8 cellular contexts compared by ENCODE assay signal in the genomic region with DNA sequence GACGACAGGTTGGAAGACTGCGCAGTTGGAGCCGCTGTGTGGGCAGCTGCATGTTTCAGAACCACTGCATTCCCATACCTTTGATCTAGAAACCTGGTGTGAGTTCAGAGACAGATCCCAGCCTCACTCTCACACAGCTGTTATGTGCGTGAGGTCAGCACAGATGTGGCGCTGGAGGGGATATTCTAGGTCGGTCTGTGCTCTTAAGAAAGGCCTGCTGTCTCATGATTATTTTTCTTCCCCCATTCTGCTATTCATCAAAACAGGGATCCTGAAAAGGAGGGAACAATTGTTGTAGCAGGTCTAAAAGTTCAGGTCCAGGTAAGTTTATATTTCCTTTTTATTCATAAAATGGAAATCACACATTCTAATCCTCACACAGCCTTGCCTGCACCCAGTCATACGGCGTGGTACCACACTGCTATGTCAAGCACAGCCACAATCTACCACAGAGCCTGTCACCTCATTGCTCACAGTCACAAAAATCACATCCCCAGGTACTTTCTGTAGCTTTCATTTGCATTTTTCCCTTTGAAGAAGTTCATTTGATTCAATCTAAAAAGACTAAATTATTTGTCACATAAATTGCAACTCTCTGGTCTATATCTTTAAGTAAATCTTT. TPM values are rescaled to one million over a fixed set of nuclear protein-coding genes. Genes with fewer than 3 reads are reported as not detected.
DNase-seq lines count a peak whose midpoint lies in the region; ATAC-seq and TF ChIP-seq lines count a peak whose summit lies in the region.

No MANE protein-coding gene starts in this region.

- H3K27me3 ChIP-seq in cardiac muscle cell (no peaks in the 10 kb centered on the region), iPS-20b (ENCODE audit: insufficient read depth, low read length) (no peaks in the 10 kb centered on the region), stomach (no peaks in the 10 kb centered on the region)

- peak overlapping the region; percentile 96 for H3K27ac Mint-ChIP-seq in activated T-helper 2 cell treated with anti-CD3 and anti-CD28 coated beads, Interferon-gamma antibody, Interleukin-2, Interleukin-4, amounts not matched to agents 10 μg/mL and 5 μg/mL and 100 μg/mL, durations not matched to agents 14 hours and 24 hours and 36 hours

- H3K27ac ChIP-seq in cardiac muscle cell (peak overlapping the region; percentile 72), iPS-20b (ENCODE audit: low read length) (no peak overlapping the region), stomach (peak overlapping the region; percentile 78 to 91 (median 85))

- no peaks in the 10 kb centered on the region for H3K27me3 Mint-ChIP-seq in activated T-helper 2 cell treated with anti-CD3 and anti-CD28 coated beads, Interferon-gamma antibody, Interleukin-2, Interleukin-4, amounts not matched to agents 10 μg/mL and 5 μg/mL and 100 μg/mL, durations not matched to agents 14 hours and 24 hours and 36 hours (ENCODE audit: low read depth)

- 61 to 78% (median 73%) methylated on average over 8 of the region's 8 CpGs for whole genome bisulfite sequencing in stomach, 5 donors

- H3K4me1 ChIP-seq in cardiac muscle cell (ENCODE audit: low read depth) = peaks cover 4% of the 10 kb centered on the region
- no peaks in the 10 kb centered on the region for H3K4me1 ChIP-seq in iPS-20b (ENCODE audit: insufficient read depth, low read length)
- H3K4me1 ChIP-seq in stomach = peaks cover 0 to 24% (median 20%) of the 10 kb centered on the region in 4 donors

- ATAC-seq in Right ventricle myocardium superior (ENCODE audit: poor library complexity) = no peak
- no peak for ATAC-seq in HG02938 (IDR thresholded peaks at IDR 0.05; ENCODE audit: unreplicated experiment)
- ATAC-seq in HG03095 (IDR thresholded peaks at IDR 0.05; ENCODE audit: unreplicated experiment) = no peak

- no peak for TF ChIP-seq CTCF in cardiac muscle cell (IDR thresholded peaks at IDR 0.05; ENCODE audit: low read depth, low read length)
- TF ChIP-seq CTCF in stomach (IDR thresholded peaks at IDR 0.05) = no peak

- intact Hi-C loops in Right ventricle myocardium superior (cut with DNase I) = no loop called here
- intact Hi-C loops in activated T-helper 2 cell treated with anti-CD3 and anti-CD28 coated beads, Interferon-gamma antibody, Interleukin-2, Interleukin-4, amounts not matched to agents 10 μg/mL and 5 μg/mL and 100 μg/mL, durations not matched to agents 14 hours and 24 hours and 36 hours (cut with micrococcal nuclease) = loop anchor here (1.0 to 5.0 kb wide), 2 partner anchors 60 to 93 kb away; a partner anchor contains a TSS
- intact Hi-C loops in stomach (cut with DNase I; ENCODE audit: low total_unique reads) = no loop called here

- peak overlapping the region; percentile 87; the same call in 1 of the 2 replicates for H3K9ac ChIP-seq in iPS-20b (ENCODE audit: low read depth, low read length)

- peak in 1 of 2 donors; percentile 24 for DNase-seq in cardiac muscle cell (ENCODE audit: low read depth in 1 of 2, low spot score in 1 of 2)
- no peak for DNase-seq in Right ventricle myocardium superior
- DNase-seq in activated T-helper 2 cell treated with anti-CD3 and anti-CD28 coated beads, Interferon-gamma antibody, Interleukin-2, Interleukin-4, amounts not matched to agents 10 μg/mL and 5 μg/mL and 100 μg/mL, durations not matched to agents 14 hours and 24 hours and 36 hours (ENCODE audit: low spot score) = no peak
- DNase-seq in stomach = no peak
- no peak for DNase-seq in G401 (ENCODE audit: low spot score)

- H3K9me3 ChIP-seq in cardiac muscle cell (ENCODE audit: low read depth) (no peaks in the 10 kb centered on the region), iPS-20b (ENCODE audit: insufficient read depth, low read depth, low read length) (peaks cover 18% of the 10 kb centered on the region), stomach (peaks cover 0 to 8% (median 4%) of the 10 kb centered on the region in 4 donors)

- H3K9me3 Mint-ChIP-seq in activated T-helper 2 cell treated with anti-CD3 and anti-CD28 coated beads, Interferon-gamma antibody, Interleukin-2, Interleukin-4, amounts not matched to agents 10 μg/mL and 5 μg/mL and 100 μg/mL, durations not matched to agents 14 hours and 24 hours and 36 hours = peaks cover 19% of the 10 kb centered on the region

- TF ChIP-seq POLR2A in stomach (IDR thresholded peaks at IDR 0.05) = no peak

- H3K4me3 ChIP-seq in cardiac muscle cell (peak overlapping the region; percentile 87), iPS-20b (ENCODE audit: low read length) (peak overlapping the region; percentile 97), stomach (peak overlapping the region; percentile 56 to 82 (median 70))

- H3K36me3 ChIP-seq in cardiac muscle cell (no peaks in the 10 kb centered on the region), iPS-20b (ENCODE audit: insufficient read depth, low read depth, low read length) (no peaks in the 10 kb centered on the region), stomach (peaks cover 0 to 22% (median 2%) of the 10 kb centered on the region in 4 donors)

- H3K4me1 Mint-ChIP-seq in activated T-helper 2 cell treated with anti-CD3 and anti-CD28 coated beads, Interferon-gamma antibody, Interleukin-2, Interleukin-4, amounts not matched to agents 10 μg/mL and 5 μg/mL and 100 μg/mL, durations not matched to agents 14 hours and 24 hours and 36 hours (ENCODE audit: low read depth) = peaks cover 25% of the 10 kb centered on the region

- H3K4me3 Mint-ChIP-seq in activated T-helper 2 cell treated with anti-CD3 and anti-CD28 coated beads, Interferon-gamma antibody, Interleukin-2, Interleukin-4, amounts not matched to agents 10 μg/mL and 5 μg/mL and 100 μg/mL, durations not matched to agents 14 hours and 24 hours and 36 hours (ENCODE audit: low read depth) = peak overlapping the region; percentile 98

- no peak for TF ChIP-seq EP300 in stomach (IDR thresholded peaks at IDR 0.05)

- H3K36me3 Mint-ChIP-seq in activated T-helper 2 cell treated with anti-CD3 and anti-CD28 coated beads, Interferon-gamma antibody, Interleukin-2, Interleukin-4, amounts not matched to agents 10 μg/mL and 5 μg/mL and 100 μg/mL, durations not matched to agents 14 hours and 24 hours and 36 hours (ENCODE audit: low read depth) = peaks cover 39% of the 10 kb centered on the region

- in situ Hi-C loops in G401 (cut with HindIII; ENCODE audit: low sequenced_read_pairs) = no loop called here

RNA-seq across cellular contexts. Expression of a gene that starts 0.8 kb away (rescaled TPM):
- total RNA-seq in cardiac muscle cell (4.1 and 8.6 TPM in 2 replicates), Right ventricle myocardium superior (5.9 TPM), stomach (1 to 10 TPM in 4 of 5 donors, under 1 TPM in 1; 0.29 to 9.3 (median 3.3) TPM)
- polyA plus RNA-seq in cardiac muscle cell (3.2 and 6.6 TPM in 2 replicates), stomach (1 to 10 TPM in 1 of 3 donors, under 1 TPM in 2; 0.68 to 1.6 (median 0.76) TPM)
- 4.6 and 5.2 TPM in 2 replicates for total RNA-seq in activated T-helper 2 cell treated with anti-CD3 and anti-CD28 coated beads, Interferon-gamma antibody, Interleukin-2, Interleukin-4, amounts not matched to agents 10 μg/mL and 5 μg/mL and 100 μg/mL, durations not matched to agents 14 hours and 24 hours and 36 hours
- total RNA-seq in G401 (2014; rRNA removed; shearing (Covaris generic)) = 3.0 and 3.4 TPM in 2 replicates

RNA-seq across cellular contexts. Expression of a gene that starts 26.7 kb away (rescaled TPM):
- total RNA-seq in cardiac muscle cell = 101 and 152 TPM in 2 replicates
- polyA plus RNA-seq in cardiac muscle cell = 87.2 and 126 TPM in 2 replicates
- total RNA-seq in Right ventricle myocardium superior = 64.8 TPM
- total RNA-seq in activated T-helper 2 cell treated with anti-CD3 and anti-CD28 coated beads, Interferon-gamma antibody, Interleukin-2, Interleukin-4, amounts not matched to agents 10 μg/mL and 5 μg/mL and 100 μg/mL, durations not matched to agents 14 hours and 24 hours and 36 hours = 169 and 174 TPM in 2 replicates
- 10 to 100 TPM in 4 of 5 donors, 1 to 10 TPM in 1; 3.8 to 79.7 (median 69.4) TPM for total RNA-seq in stomach
- 10 to 100 TPM; 58.0 to 75.6 (median 62.3) TPM for polyA plus RNA-seq in stomach
- total RNA-seq in G401 (2014; rRNA removed; shearing (Covaris generic)) = 273 and 325 TPM in 2 replicates

RNA-seq across cellular contexts. Expression of a gene that starts 58.3 kb away (rescaled TPM):
- total RNA-seq in cardiac muscle cell = 21.4 and 46.7 TPM in 2 replicates
- 10.3 and 19.2 TPM in 2 replicates for polyA plus RNA-seq in cardiac muscle cell
- 26.0 TPM for total RNA-seq in Right ventricle myocardium superior
- 19.5 and 20.5 TPM in 2 replicates for total RNA-seq in activated T-helper 2 cell treated with anti-CD3 and anti-CD28 coated beads, Interferon-gamma antibody, Interleukin-2, Interleukin-4, amounts not matched to agents 10 μg/mL and 5 μg/mL and 100 μg/mL, durations not matched to agents 14 hours and 24 hours and 36 hours
- total RNA-seq in stomach = 10 to 100 TPM in 3 of 5 donors, 1 to 10 TPM in 2; 6.7 to 73.9 (median 11.2) TPM
- polyA plus RNA-seq in stomach = 1 to 10 TPM; 2.7 to 4.1 (median 3.6) TPM
- 9.5 and 12.8 TPM in 2 replicates for total RNA-seq in G401 (2014; rRNA removed; shearing (Covaris generic))
